8 cellular contexts compared by ENCODE assay signal in the genomic region with DNA sequence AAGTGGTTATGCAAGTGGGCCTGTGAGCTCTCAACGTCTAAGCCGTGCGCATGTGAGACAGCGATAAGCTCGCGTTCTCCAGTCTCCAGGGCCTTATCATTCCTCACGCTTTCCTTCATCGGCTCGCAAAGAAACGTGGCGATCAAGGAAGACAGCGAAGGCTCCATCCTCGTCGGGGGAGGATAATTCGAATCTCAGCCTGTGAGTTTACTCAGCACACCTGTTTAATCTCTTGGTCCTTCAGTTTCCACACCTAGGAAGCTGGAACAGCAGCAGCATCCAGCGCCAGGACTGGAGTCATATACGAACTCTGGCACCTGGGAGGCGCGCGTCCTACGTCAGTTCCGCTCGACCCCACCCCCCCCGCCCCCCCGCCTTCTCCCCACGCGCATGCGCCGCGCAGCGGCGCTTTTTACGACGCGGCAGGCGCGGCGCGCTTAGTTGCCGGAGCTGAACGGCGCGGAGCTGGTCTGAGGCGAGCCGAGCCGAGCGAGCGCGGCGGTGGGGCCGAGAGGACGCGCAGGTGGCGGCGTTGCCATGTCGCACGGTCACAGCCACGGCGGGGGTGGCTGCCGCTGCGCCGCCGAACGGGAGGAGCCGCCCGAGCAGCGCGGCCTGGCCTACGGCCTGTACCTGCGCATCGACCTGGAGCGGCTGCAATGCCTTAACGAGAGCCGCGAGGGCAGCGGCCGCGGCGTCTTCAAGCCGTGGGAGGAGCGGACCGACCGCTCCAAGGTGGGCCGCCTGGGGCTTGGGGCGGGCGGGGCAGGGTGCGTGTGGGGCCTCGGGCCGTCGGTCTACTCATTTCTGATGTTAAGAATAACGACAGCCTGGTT. TPM values are rescaled to one million over a fixed set of nuclear protein-coding genes. Genes with fewer than 3 reads are reported as not detected.
A peak's percentile ranks its signal among the peaks of the same experiment; 100 is the strongest.
DNase-seq lines count a peak whose midpoint lies in the region; ATAC-seq and TF ChIP-seq lines count a peak whose summit lies in the region.

A gene with protein sequence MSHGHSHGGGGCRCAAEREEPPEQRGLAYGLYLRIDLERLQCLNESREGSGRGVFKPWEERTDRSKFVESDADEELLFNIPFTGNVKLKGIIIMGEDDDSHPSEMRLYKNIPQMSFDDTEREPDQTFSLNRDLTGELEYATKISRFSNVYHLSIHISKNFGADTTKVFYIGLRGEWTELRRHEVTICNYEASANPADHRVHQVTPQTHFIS (plus strand): TSS at position 440 of the 836 bp plus-strand sequence. CDS start 98 bp downstream, at position 538.

- POLR2A ChIA-PET in AG04449 (lab: Yijun Ruan, JAX) = interaction anchor here (0.7 to 1.0 kb wide), 3 partner anchors 12 to 86 kb away, joined by 3 to 4 read pairs (median 3); a partner anchor contains a TSS

- ATAC-seq in GM19023 (IDR thresholded peaks at IDR 0.05; ENCODE audit: unreplicated experiment) (peak; percentile 62), HG03432 (IDR thresholded peaks at IDR 0.05; ENCODE audit: unreplicated experiment) (peak; percentile 74)

- CTCF ChIA-PET in AG04449 (lab: Yijun Ruan, JAX) = interaction anchor here (0.6 to 5.7 kb wide), 3 partner anchors 12 to 138 kb away, joined by 3 to 33 read pairs (median 10); no protein-coding TSS in a partner anchor

- TF ChIP-seq CTCF in AG04449 (IDR thresholded peaks at IDR 0.05; ENCODE audit: insufficient read depth, low read length, missing control alignments) = no peak

- H3K4me3 ChIP-seq in AG04449 (ENCODE audit: low read depth, low read length) = peak within 1 kb of the TSS; percentile 81

- no peak for DNase-seq in AG04449 (ENCODE audit: low read depth, low spot score)
- peak; percentile 84 for DNase-seq in NCI-H510A treated with DMSO at 0.1 percent for 48 hours (lab: John Stamatoyannopoulos, UW)
- peak; percentile 74 for DNase-seq in activated CD4-positive, alpha-beta T cell treated with anti-CD3 and anti-CD28 coated beads for 1 hour
- peak; percentile 95 for DNase-seq in cerebellum (ENCODE audit: low spot score)
- DNase-seq in kidney glomerular epithelial cell (lab: John Stamatoyannopoulos, UW) = peak; percentile 49
- DNase-seq in stimulated activated CD4-positive, alpha-beta T cell treated with anti-CD3 and anti-CD28 coated beads, Interleukin-15, amount 100 ng/mL, for 48 hours (ENCODE audit: low read depth in 2 of 2) = peak; percentile 65 to 69

RNA-seq across cellular contexts. Expression of the gene that starts here (rescaled TPM):
- total RNA-seq in cerebellum = 46.5 TPM
